Comparison of ENCODE assay signal across 9 cellular contexts in genomic region chr6:136225496-136225895, GRCh38.
A peak's percentile ranks its signal among the peaks of the same experiment; 100 is the strongest.
DNase-seq lines count a peak whose midpoint lies in the region; ATAC-seq lines count a peak whose summit lies in the region.
"Had no signal": no experiment of that assay in that cellular context is flagged by ENCODE, and none has a peak within 500 bp of the region (broad histone marks: within the 10 kb centered on the region; RNA-seq: fewer than 3 reads in every experiment).

No MANE protein-coding gene starts in this region.

- H3K9me3 ChIP-seq in adipocyte (ENCODE audit: control insufficient read depth, low read length), result no peaks in the 10 kb centered on the region
- H3K9me3 ChIP-seq: SJCRH30 had no signal

- H3K9ac ChIP-seq in adipocyte (ENCODE audit: low read length), result peak overlapping the region; percentile 72

- no peak for DNase-seq in activated CD4-positive, CD25-positive, alpha-beta regulatory T cell (lab: John Stamatoyannopoulos, UW)
- peak; percentile 13 for DNase-seq in NCI-H69 (lab: John Stamatoyannopoulos, UW)
- DNase-seq in adipocyte (ENCODE audit: low read depth), result no peak
- DNase-seq in stimulated activated CD4-positive, alpha-beta T cell treated with anti-CD3 and anti-CD28 coated beads, Interleukin-2, amount 100 ng/mL, for 24 hours, result peak; percentile 24 to 60
- no peak for DNase-seq in AG20443 (ENCODE audit: low spot score)

- H3K4me1 ChIP-seq in adipocyte (ENCODE audit: control insufficient read depth, insufficient read depth, low read length), result peaks cover 7% of the 10 kb centered on the region

- no peaks in the 10 kb centered on the region for H3K27me3 ChIP-seq in adipocyte (replicated peaks; ENCODE audit: control insufficient read depth, insufficient read depth, low read length)
- H3K27me3 ChIP-seq: SJCRH30 had no signal

- peak overlapping the region; percentile 78 for H3K4me3 ChIP-seq in adipocyte (ENCODE audit: low read length)
- H3K4me3 ChIP-seq: SJCRH30 had no signal

- peak; percentile 51 to 71 for ATAC-seq in activated CD4-positive, CD25-positive, alpha-beta regulatory T cell treated with anti-CD3 and anti-CD28 coated beads, Interleukin-2, amount 50 U/mL, for 24 hours
- ATAC-seq in HG03469 (IDR thresholded peaks at IDR 0.05; ENCODE audit: unreplicated experiment), result no peak
- no peak for ATAC-seq in HG03520 (IDR thresholded peaks at IDR 0.05; ENCODE audit: unreplicated experiment)

- H3K36me3 ChIP-seq in adipocyte (ENCODE audit: control insufficient read depth, insufficient read depth, low read length, severe bottlenecking), result no peaks in the 10 kb centered on the region
- H3K36me3 ChIP-seq: SJCRH30 had no signal

Comparison
In these comparisons a context has a peak if more than half of its experiments do, and no peak if none do; other contexts are left out.
1. ATAC-seq: peak in activated CD4-positive, CD25-positive, alpha-beta regulatory T cell treated with anti-CD3 and anti-CD28 coated beads, Interleukin-2, amount 50 U/mL, for 24 hours (2 of 2); none in HG03469 (single experiment) and HG03520 (single experiment).
2. DNase-seq: peak in NCI-H69 (single experiment) and stimulated activated CD4-positive, alpha-beta T cell treated with anti-CD3 and anti-CD28 coated beads, Interleukin-2, amount 100 ng/mL, for 24 hours (2 of 2); none in activated CD4-positive, CD25-positive, alpha-beta regulatory T cell (0 of 4), adipocyte (single experiment) and AG20443 (single experiment).